Comparison of ENCODE assay signal across 25 cellular contexts in the genomic region with DNA sequence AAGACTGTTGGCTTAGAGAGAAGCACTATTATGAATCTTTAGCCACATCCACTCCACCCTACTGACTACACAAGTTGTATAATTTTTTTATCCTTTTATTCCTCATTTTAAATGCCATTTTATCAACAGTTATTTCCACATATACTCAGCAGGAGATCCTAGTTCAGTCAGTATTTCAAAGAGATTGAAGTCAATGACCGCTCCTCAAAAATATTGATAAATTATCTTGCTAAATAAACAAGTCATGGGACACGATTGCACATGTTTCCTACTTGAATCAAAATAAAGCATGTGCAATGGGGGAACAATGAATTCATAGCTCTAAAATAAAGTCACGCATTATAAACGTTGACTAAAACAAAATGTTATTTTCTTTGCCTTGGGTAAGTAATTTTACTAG.
"Had no signal": no experiment of that assay in that cellular context is flagged by ENCODE, and none has a peak within 500 bp of the region (broad histone marks: within the 10 kb centered on the region; RNA-seq: fewer than 3 reads in every experiment).

No MANE protein-coding gene starts in this region.

- H3K27ac Mint-ChIP-seq: natural killer cell; nephron; neural progenitor cell; progenitor cell of endocrine pancreas; stimulated activated memory B cell treated with anti-CD40 and anti-IgM and Interleukin-4, amounts not matched to agents 10 μg/mL and 1 μg/mL and 100 μg/mL, for 72 hours; stimulated activated naive CD8-positive, alpha-beta T cell treated with anti-CD3 and anti-CD28 coated beads, Interleukin-15, amount 100 ng/mL, for 72 hours had no signal

- DNase-seq: natural killer cell; occipital lobe; ovary; posterior cingulate gyrus; psoas muscle; right cardiac atrium; spleen; stimulated activated CD4-positive, alpha-beta T cell treated with anti-CD3 and anti-CD28 coated beads, Interleukin-12 subunit alpha, Interleukin-12 subunit beta, amount 100 ng/mL, for 4 hours; stimulated activated CD4-positive, alpha-beta T cell treated with anti-CD3 and anti-CD28 coated beads, Interleukin-1b, Interleukin-23, amount 100 ng/mL, for 48 hours; stimulated activated CD4-positive, alpha-beta T cell treated with anti-CD3 and anti-CD28 coated beads, Interleukin-4, amount 100 ng/mL, for 1 hour; stimulated activated CD4-positive, alpha-beta T cell treated with anti-CD3 and anti-CD28 coated beads, Interleukin-4, amount 100 ng/mL, for 4 hours; stimulated activated CD8-positive, alpha-beta memory T cell treated with anti-CD3 and anti-CD28 coated beads, Interleukin-4, amount 100 ng/mL, for 48 hours; stimulated activated naive CD4-positive, alpha-beta T cell; stimulated activated naive CD8-positive, alpha-beta T cell treated with anti-CD3 and anti-CD28 coated beads, Interleukin-15, amount 100 ng/mL, for 72 hours; stimulated activated naive CD8-positive, alpha-beta T cell treated with anti-CD3 and anti-CD28 coated beads, Interleukin-15, Interleukin-2, amounts not matched to agents 100 U/mL and 50 U/mL, for 24 hours; substantia nigra; testis; tibial artery; transverse colon; upper lobe of left lung had no signal

- H3K4me1 Mint-ChIP-seq: natural killer cell; nephron; stimulated activated memory B cell treated with anti-CD40 and anti-IgM and Interleukin-4, amounts not matched to agents 10 μg/mL and 1 μg/mL and 100 μg/mL, for 72 hours; stimulated activated naive CD8-positive, alpha-beta T cell treated with anti-CD3 and anti-CD28 coated beads, Interleukin-15, amount 100 ng/mL, for 72 hours had no signal

- H3K36me3 Mint-ChIP-seq: natural killer cell; stimulated activated memory B cell treated with anti-CD40 and anti-IgM and Interleukin-4, amounts not matched to agents 10 μg/mL and 1 μg/mL and 100 μg/mL, for 72 hours had no signal

- FAIRE-seq: urothelium cell line had no signal

- H3K4me3 Mint-ChIP-seq: natural killer cell; nephron; neural progenitor cell; stimulated activated memory B cell treated with anti-CD40 and anti-IgM and Interleukin-4, amounts not matched to agents 10 μg/mL and 1 μg/mL and 100 μg/mL, for 72 hours; stimulated activated naive CD8-positive, alpha-beta T cell treated with anti-CD3 and anti-CD28 coated beads, Interleukin-15, amount 100 ng/mL, for 72 hours had no signal

- H3K27me3 Mint-ChIP-seq: progenitor cell of endocrine pancreas; stimulated activated memory B cell treated with anti-CD40 and anti-IgM and Interleukin-4, amounts not matched to agents 10 μg/mL and 1 μg/mL and 100 μg/mL, for 72 hours; stimulated activated naive CD8-positive, alpha-beta T cell treated with anti-CD3 and anti-CD28 coated beads, Interleukin-15, amount 100 ng/mL, for 72 hours had no signal
